In genomic region chr6:146028835-146029572, GRCh38 we compare ENCODE assay signal across 14 cellular contexts. TPM values are rescaled to one million over a fixed set of nuclear protein-coding genes. Genes with fewer than 3 reads are reported as not detected.
A peak's percentile ranks its signal among the peaks of the same experiment; 100 is the strongest.
DNase-seq lines count a peak whose midpoint lies in the region; ATAC-seq and TF ChIP-seq lines count a peak whose summit lies in the region.
"Had no signal": no experiment of that assay in that cellular context is flagged by ENCODE, and none has a peak within 500 bp of the region (broad histone marks: within the 10 kb centered on the region; RNA-seq: fewer than 3 reads in every experiment).

GRM1 (plus strand) TSS chr6:146029062; CDS start chr6:146029518, 456 bp downstream.

- no peak within 1 kb of the TSS for H3K4ac ChIP-seq in mesenchymal stem cell (ENCODE audit: low read depth in 1 of 2, low read length in 2 of 2)

- no peaks in the 10 kb centered on the region for H3K79me1 ChIP-seq in mesenchymal stem cell (replicated peaks; ENCODE audit: low read length, poor library complexity, severe bottlenecking)

- H3K36me3 ChIP-seq in cardiac muscle cell (no peaks in the 10 kb centered on the region), ectodermal cell (ENCODE audit: control insufficient read depth, insufficient read depth, low read length) (no peaks in the 10 kb centered on the region), mesenchymal stem cell (ENCODE audit: control insufficient read depth in 1 of 2, insufficient read depth in 2 of 2, low read depth in 1 of 2, low read length in 2 of 2) (no peaks in the 10 kb centered on the region), thoracic aorta (no peaks in the 10 kb centered on the region), Karpas-422 (ENCODE audit: insufficient read depth, low read length) (no peaks in the 10 kb centered on the region), gastrocnemius medialis (no peaks in the 10 kb centered on the region), adrenal gland (replicated peaks in 1 of 2) (no peaks in the 10 kb centered on the region)

- H3K9ac ChIP-seq in mesenchymal stem cell (ENCODE audit: low read length) (no peak within 1 kb of the TSS), Karpas-422 (ENCODE audit: low read length) (no peak within 1 kb of the TSS)

- H4K20me1 ChIP-seq in Karpas-422 (ENCODE audit: insufficient read depth, low read depth, low read length) = no peaks in the 10 kb centered on the region

- DNase-seq in cardiac muscle cell (ENCODE audit: low read depth in 1 of 2, low spot score in 1 of 2) (no peak), Right ventricle myocardium superior (no peak), mesenchymal stem cell (no peak), thoracic aorta (ENCODE audit: low spot score) (no peak), Karpas-422 (no peak), gastrocnemius medialis (no peak), adrenal gland (no peak)
- DNase-seq: activated T-cell treated with anti-CD3 and anti-CD28 coated beads for 4 hours; NCI-H1694 treated with DMSO at 0.1 percent for 48 hours; NK-92 treated with Interleukin-12 subunit alpha and Interleukin-12 subunit beta, amount 100 ng/mL, for 24 hours had no signal

- H3K27ac ChIP-seq in cardiac muscle cell (no peak within 1 kb of the TSS), ectodermal cell (ENCODE audit: insufficient read depth, low read depth, low read length, poor library complexity, severe bottlenecking) (no peak within 1 kb of the TSS), mesenchymal stem cell (ENCODE audit: low read length, poor library complexity, severe bottlenecking) (no peak within 1 kb of the TSS), thoracic aorta (no peak within 1 kb of the TSS), Karpas-422 (ENCODE audit: low read length) (no peak within 1 kb of the TSS), gastrocnemius medialis (no peak within 1 kb of the TSS), adrenal gland (no peak within 1 kb of the TSS)
- H3K27ac ChIP-seq: VCaP had no signal

- no peak within 1 kb of the TSS for H2BK120ac ChIP-seq in mesenchymal stem cell (ENCODE audit: low read depth, low read length)

- no peak for TF ChIP-seq CTCF in cardiac muscle cell (IDR thresholded peaks at IDR 0.05; ENCODE audit: low read depth, low read length)
- TF ChIP-seq CTCF in thoracic aorta (IDR thresholded peaks at IDR 0.05) = no peak
- TF ChIP-seq CTCF in gastrocnemius medialis (IDR thresholded peaks at IDR 0.05 in 4 of 5, conservative IDR thresholded peaks at IDR 0.05 in 1 of 5) = no peak
- TF ChIP-seq CTCF in adrenal gland (IDR thresholded peaks at IDR 0.05) = no peak

- no peak for TF ChIP-seq POLR2A in gastrocnemius medialis (IDR thresholded peaks at IDR 0.05)
- TF ChIP-seq POLR2A in adrenal gland (IDR thresholded peaks at IDR 0.05) = no peak

- WGBS in ectodermal cell, 2 experiments = 13 to 14% methylated on average over 40 of the region's 40 CpGs
- 87% methylated on average over 40 of the region's 40 CpGs for WGBS in mesenchymal stem cell
- 3 to 6% (median 4%) methylated on average over 25 to 40 of the region's 40 CpGs for WGBS in adrenal gland, 4 donors

- H2BK5ac ChIP-seq in mesenchymal stem cell (ENCODE audit: low read depth, low read length, poor library complexity, severe bottlenecking) = no peak within 1 kb of the TSS

- ATAC-seq in Right ventricle myocardium superior (ENCODE audit: poor library complexity) = no peak
- ATAC-seq in thoracic aorta (ENCODE audit: insufficient number of reproducible peaks, low FRiP score, low read depth) = no peak
- no peak for ATAC-seq in gastrocnemius medialis

- intact Hi-C loops in Right ventricle myocardium superior (cut with DNase I) (no loop called here), gastrocnemius medialis (cut with DNase I; ENCODE audit: low total_unique reads) (no loop called here), adrenal gland (cut with DNase I) (no loop called here)

- no peak within 1 kb of the TSS for H2AFZ ChIP-seq in mesenchymal stem cell (ENCODE audit: low read depth, low read length)
- no peak within 1 kb of the TSS for H2AFZ ChIP-seq in Karpas-422 (ENCODE audit: low read length)

- in situ Hi-C loops in gastrocnemius medialis (cut with MboI; ENCODE audit: low sequenced_read_pairs in 4 of 4) = no loop called here

- H4K91ac ChIP-seq in mesenchymal stem cell (ENCODE audit: low read length) = no peak within 1 kb of the TSS

- no peak within 1 kb of the TSS for H3K23ac ChIP-seq in mesenchymal stem cell (ENCODE audit: low read length in 2 of 2)

- H2AK5ac ChIP-seq in mesenchymal stem cell (ENCODE audit: low read length, severe bottlenecking) = no peak within 1 kb of the TSS

- H3K9me3 ChIP-seq in cardiac muscle cell (ENCODE audit: low read depth) (no peaks in the 10 kb centered on the region), ectodermal cell (ENCODE audit: control insufficient read depth, low read length) (no peaks in the 10 kb centered on the region), mesenchymal stem cell (ENCODE audit: control insufficient read depth, low read length) (peaks cover 7% of the 10 kb centered on the region), thoracic aorta (no peaks in the 10 kb centered on the region), Karpas-422 (ENCODE audit: low read length) (no peaks in the 10 kb centered on the region), gastrocnemius medialis (no peaks in the 10 kb centered on the region), adrenal gland (replicated peaks in 1 of 3) (no peaks in the 10 kb centered on the region)

- H3K18ac ChIP-seq in mesenchymal stem cell (ENCODE audit: low read depth in 1 of 2, low read length in 2 of 2) = no peak within 1 kb of the TSS

- peak within 1 kb of the TSS; percentile 11 for H3K4me3 ChIP-seq in cardiac muscle cell
- peak within 1 kb of the TSS; percentile 30 for H3K4me3 ChIP-seq in ectodermal cell (ENCODE audit: insufficient read depth, low read depth, low read length)
- H3K4me3 ChIP-seq in mesenchymal stem cell (ENCODE audit: insufficient read depth in 1 of 2, low read depth in 1 of 2, low read length in 2 of 2) = peak within 1 kb of the TSS in 1 of 2 experiments; percentile 69
- peak within 1 kb of the TSS; percentile 41 for H3K4me3 ChIP-seq in thoracic aorta
- no peak within 1 kb of the TSS for H3K4me3 ChIP-seq in Karpas-422 (ENCODE audit: low read length)
- no peak within 1 kb of the TSS for H3K4me3 ChIP-seq in gastrocnemius medialis
- H3K4me3 ChIP-seq in adrenal gland = no peak within 1 kb of the TSS

- H3K4me1 ChIP-seq in cardiac muscle cell (ENCODE audit: low read depth) = no peaks in the 10 kb centered on the region
- peaks cover 13% of the 10 kb centered on the region for H3K4me1 ChIP-seq in ectodermal cell (ENCODE audit: control insufficient read depth, insufficient read depth, low read length)
- peaks cover 4% of the 10 kb centered on the region for H3K4me1 ChIP-seq in mesenchymal stem cell (ENCODE audit: control insufficient read depth, insufficient read depth, low read depth, low read length)
- H3K4me1 ChIP-seq in thoracic aorta (ENCODE audit: control insufficient read depth in 1 of 2, low read depth in 2 of 2) = no peaks in the 10 kb centered on the region
- no peaks in the 10 kb centered on the region for H3K4me1 ChIP-seq in Karpas-422 (ENCODE audit: low read length)
- no peaks in the 10 kb centered on the region for H3K4me1 ChIP-seq in gastrocnemius medialis
- no peaks in the 10 kb centered on the region for H3K4me1 ChIP-seq in adrenal gland (replicated peaks in 1 of 2)

- H3K27me3 ChIP-seq in cardiac muscle cell = peaks cover 64% of the 10 kb centered on the region
- H3K27me3 ChIP-seq in ectodermal cell (ENCODE audit: control insufficient read depth, insufficient read depth, low read length, poor library complexity, severe bottlenecking) = peaks cover 48% of the 10 kb centered on the region
- H3K27me3 ChIP-seq in mesenchymal stem cell (ENCODE audit: control insufficient read depth in 1 of 2, insufficient read depth in 1 of 2, low read length in 2 of 2) = peaks cover 15 to 36% of the 10 kb centered on the region in 2 experiments
- no peaks in the 10 kb centered on the region for H3K27me3 ChIP-seq in thoracic aorta (replicated peaks; ENCODE audit: insufficient read depth)
- no peaks in the 10 kb centered on the region for H3K27me3 ChIP-seq in Karpas-422 (ENCODE audit: low read length)
- peaks cover 26 to 42% (median 30%) of the 10 kb centered on the region in 3 donors for H3K27me3 ChIP-seq in gastrocnemius medialis
- H3K27me3 ChIP-seq in adrenal gland = peaks cover 28% of the 10 kb centered on the region

- no peaks in the 10 kb centered on the region for H3K9me2 ChIP-seq in Karpas-422 (replicated peaks; ENCODE audit: insufficient read depth, low read length)

- H4K8ac ChIP-seq in mesenchymal stem cell (ENCODE audit: low read length) = no peak within 1 kb of the TSS

- peak within 1 kb of the TSS; percentile 70 for H3K4me2 ChIP-seq in mesenchymal stem cell (ENCODE audit: low read length, poor library complexity, severe bottlenecking)
- no peak within 1 kb of the TSS for H3K4me2 ChIP-seq in Karpas-422 (ENCODE audit: low read depth, low read length, poor library complexity, severe bottlenecking)

- no peaks in the 10 kb centered on the region for H3K79me2 ChIP-seq in Karpas-422 (ENCODE audit: low read length)

- no peak within 1 kb of the TSS for H2BK12ac ChIP-seq in mesenchymal stem cell (ENCODE audit: low read length in 2 of 2)

- H2BK15ac ChIP-seq in mesenchymal stem cell (ENCODE audit: low read depth, poor library complexity, severe bottlenecking) = no peak within 1 kb of the TSS

- H3K14ac ChIP-seq in mesenchymal stem cell (ENCODE audit: low read length in 2 of 2) = no peak within 1 kb of the TSS

RNA-seq across cellular contexts. Expression of gene GRM1, which starts in this region (rescaled TPM):
- total RNA-seq in cardiac muscle cell = 0.42 and 0.54 TPM in 2 replicates
- 0.35 TPM in 1 of 2 replicates, not detected in the other for polyA plus RNA-seq in cardiac muscle cell
- total RNA-seq in Right ventricle myocardium superior = 2.2 TPM
- 1.0 TPM for polyA plus RNA-seq in ectodermal cell (2013, experiment 1 of 4)
- polyA plus RNA-seq in ectodermal cell (2013, experiment 2 of 4) = 1.0 TPM
- 0.85 TPM for polyA plus RNA-seq in ectodermal cell (2013, experiment 3 of 4)
- polyA plus RNA-seq in ectodermal cell (2013, experiment 4 of 4) = 0.81 TPM
- polyA plus RNA-seq in mesenchymal stem cell (2013, experiment 1 of 2) = 0.03 TPM
- polyA plus RNA-seq in mesenchymal stem cell (2013, experiment 2 of 2) = 0.04 TPM
- total RNA-seq in thoracic aorta = under 1 TPM in 1 of 2 donors, not detected in 1; 0.54 TPM
- 0.40 and 1.2 TPM in 2 replicates for total RNA-seq in Karpas-422 (2014; rRNA removed; shearing (Covaris generic); ENCODE audit: low replicate concordance)
- under 1 TPM in 1 of 4 donors, not detected in 3; 0.04 TPM for total RNA-seq in gastrocnemius medialis
- total RNA-seq in adrenal gland = under 1 TPM in 5 of 8 donors, not detected in 3; under 0.01 to 0.08 (median 0.07) TPM
- polyA plus RNA-seq in adrenal gland = under 1 TPM; 0.03 to 0.08 (median 0.04) TPM
- total RNA-seq: naive thymus-derived CD4-positive, alpha-beta T cell had no signal
- polyA plus RNA-seq: IgD-negative memory B cell; naive thymus-derived CD4-positive, alpha-beta T cell had no signal

Comparison
In these comparisons a context has a peak if more than half of its experiments do, and no peak if none do; other contexts are left out.
1. H3K4me3 ChIP-seq: peak in cardiac muscle cell (single experiment), ectodermal cell (single experiment) and thoracic aorta (single experiment); none in Karpas-422 (single experiment), gastrocnemius medialis (0 of 4) and adrenal gland (0 of 4).